Comparison of ENCODE assay signal across 10 cellular contexts in genomic region chr17:64005734-64006167, GRCh38. TPM values are rescaled to one million over a fixed set of nuclear protein-coding genes. Genes with fewer than 3 reads are reported as not detected.
DNase-seq lines count a peak whose midpoint lies in the region; ATAC-seq and TF ChIP-seq lines count a peak whose summit lies in the region.
"Had no signal": no experiment of that assay in that cellular context is flagged by ENCODE, and none has a peak within 500 bp of the region (broad histone marks: within the 10 kb centered on the region; RNA-seq: fewer than 3 reads in every experiment).

No MANE protein-coding gene starts in this region.

- H3K27ac ChIP-seq in transverse colon: peak overlapping the region in 3 of 4 donors; percentile 2 to 25 (median 18)

- no peaks in the 10 kb centered on the region for H3K36me3 ChIP-seq in transverse colon

- no peak for TF ChIP-seq POLR2A in transverse colon (IDR thresholded peaks at IDR 0.05)

- H3K36me3 Mint-ChIP-seq in activated naive CD4-positive, alpha-beta T cell treated with anti-CD3 and anti-CD28 coated beads, Interleukin-2, amount 50 U/mL, for 24 hours: peaks cover 9% of the 10 kb centered on the region
- peaks cover 17% of the 10 kb centered on the region for H3K36me3 Mint-ChIP-seq in endothelial cell (ENCODE audit: low read depth, unreplicated experiment)

- no peaks in the 10 kb centered on the region for H3K9me3 ChIP-seq in transverse colon

- peaks cover 7 to 32% (median 11%) of the 10 kb centered on the region in 4 donors for H3K4me1 ChIP-seq in transverse colon

- H3K27ac Mint-ChIP-seq in activated naive CD4-positive, alpha-beta T cell treated with anti-CD3 and anti-CD28 coated beads, Interleukin-2, amount 50 U/mL, for 24 hours: peak overlapping the region; percentile 70
- H3K27ac Mint-ChIP-seq in endothelial cell (ENCODE audit: unreplicated experiment): peak overlapping the region; percentile 84

- intact Hi-C loops in transverse colon (cut with DNase I; ENCODE audit: low total_unique reads): no loop called here

- no peak overlapping the region for H3K4me3 ChIP-seq in transverse colon

- in situ Hi-C loops in transverse colon (cut with MboI; ENCODE audit: low pct_ligation_motif_present in 1 of 4, low pct_unique_long_range_greater_than_20kb in 1 of 4, low sequenced_read_pairs in 3 of 4): loop anchor here in 1 of 4 donors (25.0 kb wide), 1 partner anchor 93 kb away; the partner anchor contains the start of genes CSHL1 and GH1

- TF ChIP-seq CTCF in endothelial cell (IDR thresholded peaks at IDR 0.05; ENCODE audit: unreplicated experiment) (no peak), transverse colon (IDR thresholded peaks at IDR 0.05) (no peak), GM10266 (IDR thresholded peaks at IDR 0.05; ENCODE audit: control insufficient read depth, insufficient read depth, low read depth, missing control alignments) (no peak)

- H3K9me3 Mint-ChIP-seq in activated naive CD4-positive, alpha-beta T cell treated with anti-CD3 and anti-CD28 coated beads, Interleukin-2, amount 50 U/mL, for 24 hours: no peaks in the 10 kb centered on the region
- no peaks in the 10 kb centered on the region for H3K9me3 Mint-ChIP-seq in endothelial cell (ENCODE audit: unreplicated experiment)

- H3K27me3 ChIP-seq in transverse colon: no peaks in the 10 kb centered on the region

- no peak for TF ChIP-seq EP300 in transverse colon (IDR thresholded peaks at IDR 0.05; ENCODE audit: low read depth)

- no peak for ATAC-seq in HG03571 (IDR thresholded peaks at IDR 0.05; ENCODE audit: unreplicated experiment)

- DNase-seq in activated naive CD4-positive, alpha-beta T cell treated with Interleukin-2 at 50 U/mL for 16 hours: no peak
- DNase-seq in NCI-H524 treated with DMSO at 0.1 percent for 48 hours (lab: John Stamatoyannopoulos, UW): peak; percentile 70
- no peak for DNase-seq in endothelial cell (ENCODE audit: low spot score)
- DNase-seq in transverse colon: peak; percentile 33
- DNase-seq in hypothalamus (lab: John Stamatoyannopoulos, UW): no peak
- no peak for DNase-seq in GM10266 (ENCODE audit: extremely low spot score)
- DNase-seq: DND-41 had no signal

- WGBS in transverse colon (ENCODE audit: low coverage in 1 of 2), 2 donors: 34% methylated on average over 6 of the region's 6 CpGs; no CpG with 5 or more reads in 1 of the 2 donors

- H3K4me1 Mint-ChIP-seq in activated naive CD4-positive, alpha-beta T cell treated with anti-CD3 and anti-CD28 coated beads, Interleukin-2, amount 50 U/mL, for 24 hours: peaks cover 48% of the 10 kb centered on the region
- peaks cover 52% of the 10 kb centered on the region for H3K4me1 Mint-ChIP-seq in endothelial cell (ENCODE audit: unreplicated experiment)

- H3K4me3 Mint-ChIP-seq in activated naive CD4-positive, alpha-beta T cell treated with anti-CD3 and anti-CD28 coated beads, Interleukin-2, amount 50 U/mL, for 24 hours: no peak overlapping the region
- peak overlapping the region; percentile 88 for H3K4me3 Mint-ChIP-seq in endothelial cell (ENCODE audit: unreplicated experiment)

- H3K27me3 Mint-ChIP-seq in activated naive CD4-positive, alpha-beta T cell treated with anti-CD3 and anti-CD28 coated beads, Interleukin-2, amount 50 U/mL, for 24 hours: no peaks in the 10 kb centered on the region
- H3K27me3 Mint-ChIP-seq in endothelial cell (ENCODE audit: unreplicated experiment): peaks cover 10% of the 10 kb centered on the region

RNA-seq across cellular contexts. Expression of gene PRR29, which starts 7.6 kb away (rescaled TPM):
- total RNA-seq in endothelial cell (ENCODE audit: unreplicated experiment) (25.3 TPM), transverse colon (not detected)
- total RNA-seq: NCI-H460 had no signal

RNA-seq across cellular contexts. Expression of gene ICAM2, which starts 14.7 kb away (rescaled TPM):
- total RNA-seq in endothelial cell (ENCODE audit: unreplicated experiment) (52.1 TPM), transverse colon (10 to 100 TPM in 1 of 4 donors, 1 to 10 TPM in 2, not detected in 1; 6.4 to 24.3 (median 9.3) TPM)
- total RNA-seq: NCI-H460 had no signal

RNA-seq across cellular contexts. Expression of gene SCN4A, which starts 33.0 kb away (rescaled TPM):
- total RNA-seq in endothelial cell (ENCODE audit: unreplicated experiment) (0.95 TPM), transverse colon (under 1 TPM in 3 of 4 donors, not detected in 1; 0.14 to 0.48 (median 0.20) TPM)

Comparison
In these comparisons a context has a peak if more than half of its experiments do, and no peak if none do; other contexts are left out.
1. DNase-seq: peak in NCI-H524 treated with DMSO at 0.1 percent for 48 hours (single experiment) and transverse colon (single experiment); none in activated naive CD4-positive, alpha-beta T cell treated with Interleukin-2 at 50 U/mL for 16 hours (single experiment), endothelial cell (single experiment), hypothalamus (0 of 51) and GM10266 (single experiment).
2. RNA of gene PRR29, which starts 7.6 kb away (total RNA-seq): 25.3 TPM in endothelial cell (single experiment); not detected in transverse colon; every median in the first group is over 10 times any median in the second.